In genomic region chr5:72937517-72938061, GRCh38 we compare ENCODE assay signal across 15 cellular contexts. TPM values are rescaled to one million over a fixed set of nuclear protein-coding genes. Genes with fewer than 3 reads are reported as not detected.
A peak's percentile ranks its signal among the peaks of the same experiment; 100 is the strongest.
DNase-seq lines count a peak whose midpoint lies in the region; ATAC-seq, FAIRE-seq and TF ChIP-seq lines count a peak whose summit lies in the region.
"Had no signal": no experiment of that assay in that cellular context is flagged by ENCODE, and none has a peak within 500 bp of the region (broad histone marks: within the 10 kb centered on the region; RNA-seq: fewer than 3 reads in every experiment).

No MANE protein-coding gene starts in this region.

- H3K4me1 ChIP-seq in right atrium auricular region: peaks cover 0 to 6% of the 10 kb centered on the region in 2 donors
- no peaks in the 10 kb centered on the region for H3K4me1 ChIP-seq in psoas muscle

- DNase-seq in KBM-7 (peak; percentile 73), SKM-1 (lab: John Stamatoyannopoulos, UW; ENCODE audit: unreplicated experiment) (peak; percentile 24), right atrium auricular region (ENCODE audit: low spot score) (no peak), psoas muscle (no peak), NAMALWA (ENCODE audit: low spot score) (no peak), H54 (ENCODE audit: insufficient read length, low spot score) (no peak)
- DNase-seq: activated CD4-positive, alpha-beta T cell treated with anti-CD3 and anti-CD28 coated beads, Interleukin-2, amount 50 U/mL, for 1 hour; activated T-cell treated with anti-CD3 and anti-CD28 coated beads, Interleukin-2, amount 50 U/mL, for 4 hours; NCI-H2081 treated with DMSO at 0.1 percent for 48 hours; NCI-H526; thyroid gland had no signal

- in situ Hi-C loops in KBM-7 (cut with MboI; ENCODE audit: low pct_unique_long_range_greater_than_20kb, low sequenced_read_pairs): loop anchor here (25.0 kb wide), 1 partner anchor 275 kb away; no protein-coding TSS in a partner anchor

- 77 to 84% (median 84%) methylated on average over 3 of the region's 3 CpGs for WGBS in psoas muscle, 3 donors

- H3K27ac ChIP-seq in right atrium auricular region (peak overlapping the region; percentile 3 to 16), psoas muscle (peak overlapping the region; percentile 30)
- H3K27ac ChIP-seq: thyroid gland had no signal

- H3K9me3 ChIP-seq in right atrium auricular region (no peaks in the 10 kb centered on the region), psoas muscle (no peaks in the 10 kb centered on the region)
- H3K9me3 ChIP-seq: thyroid gland had no signal

- no peak for TF ChIP-seq CTCF in right atrium auricular region (IDR thresholded peaks at IDR 0.05)
- no peak for TF ChIP-seq CTCF in psoas muscle (IDR thresholded peaks at IDR 0.05)

- H3K36me3 ChIP-seq in right atrium auricular region (no peaks in the 10 kb centered on the region), psoas muscle (ENCODE audit: insufficient read depth in 1 of 2, low read depth in 1 of 2) (no peaks in the 10 kb centered on the region)
- H3K36me3 ChIP-seq: gastroesophageal sphincter, thyroid gland had no signal

- FAIRE-seq in H54 (lab: Jason Lieb, UNC): no peak
- FAIRE-seq: G401.6 had no signal

- H3K27me3 ChIP-seq in right atrium auricular region (no peaks in the 10 kb centered on the region), psoas muscle (ENCODE audit: insufficient read depth in 3 of 3, low read length in 2 of 3) (no peaks in the 10 kb centered on the region)
- H3K27me3 ChIP-seq: thyroid gland had no signal

- TF ChIP-seq POLR2A in H54 (IDR thresholded peaks at IDR 0.05; ENCODE audit: low read depth, low read length): no peak

- ATAC-seq in psoas muscle: no peak
- no peak for ATAC-seq in GM21390 (IDR thresholded peaks at IDR 0.05; ENCODE audit: unreplicated experiment)
- no peak for ATAC-seq in GM21576 (IDR thresholded peaks at IDR 0.05; ENCODE audit: unreplicated experiment)
- ATAC-seq: activated T-cell treated with anti-CD3 and anti-CD28 coated beads, Interleukin-2, amount 50 U/mL, for 4 hours had no signal

- H3K4me3 ChIP-seq in right atrium auricular region: no peak overlapping the region
- H3K4me3 ChIP-seq in psoas muscle: no peak overlapping the region
- H3K4me3 ChIP-seq: gastroesophageal sphincter, thyroid gland had no signal

- intact Hi-C loops in psoas muscle (cut with DNase I): no loop called here

RNA-seq across cellular contexts. Expression of gene FCHO2, which starts 18.3 kb away (rescaled TPM):
- 10 to 100 TPM; 10.7 to 12.1 TPM for total RNA-seq in right atrium auricular region
- 10 to 100 TPM; 16.6 to 19.9 (median 18.0) TPM for total RNA-seq in psoas muscle
- polyA plus RNA-seq in psoas muscle: 1 to 10 TPM; 4.0 to 6.1 (median 5.4) TPM

Comparison
In these comparisons a context has a peak if more than half of its experiments do, and no peak if none do; other contexts are left out.
1. DNase-seq: peak in KBM-7 (single experiment) and SKM-1 (single experiment); none in right atrium auricular region (single experiment), psoas muscle (0 of 2), NAMALWA (single experiment) and H54 (single experiment).